In the genomic region with DNA sequence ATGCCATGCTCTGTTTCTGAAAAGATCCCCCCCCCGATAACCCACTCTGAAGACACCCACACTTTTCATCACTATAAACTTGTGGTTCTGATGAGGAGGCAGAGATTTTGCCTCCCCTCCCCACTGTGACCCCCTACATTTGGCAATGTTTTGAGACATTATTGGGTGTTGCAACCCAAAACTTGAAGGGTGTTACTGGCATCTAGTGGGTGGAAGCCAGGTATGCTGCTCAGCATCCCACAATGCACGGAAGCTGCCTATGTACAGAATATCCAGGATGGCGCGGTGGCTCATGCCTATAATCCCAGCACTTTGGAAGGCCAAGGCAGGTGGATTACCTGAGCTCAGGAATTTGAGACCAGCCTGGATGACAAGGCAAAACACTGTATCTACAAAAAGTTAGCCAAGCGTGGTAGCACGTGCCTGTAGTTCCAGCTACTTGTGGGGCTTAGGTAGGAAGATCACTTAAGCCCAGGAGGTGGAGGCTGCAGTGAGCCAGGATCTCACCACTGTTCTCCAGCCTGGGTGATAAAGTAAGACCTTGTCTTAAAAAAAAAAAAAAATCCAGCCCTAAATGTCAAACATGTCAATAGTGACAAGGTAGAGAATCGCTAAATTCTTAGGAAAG, we compare ENCODE assay signal across 1 cellular context.
TF ChIP-seq lines count a peak whose summit lies in the region.

No MANE protein-coding gene starts in this region.

TF ChIP-seq in GM23338, 12 proteins besides CTCF, POLR2A, EP300 and RAD21 (continued from another document):
- TF ChIP-seq, protein P1, sequence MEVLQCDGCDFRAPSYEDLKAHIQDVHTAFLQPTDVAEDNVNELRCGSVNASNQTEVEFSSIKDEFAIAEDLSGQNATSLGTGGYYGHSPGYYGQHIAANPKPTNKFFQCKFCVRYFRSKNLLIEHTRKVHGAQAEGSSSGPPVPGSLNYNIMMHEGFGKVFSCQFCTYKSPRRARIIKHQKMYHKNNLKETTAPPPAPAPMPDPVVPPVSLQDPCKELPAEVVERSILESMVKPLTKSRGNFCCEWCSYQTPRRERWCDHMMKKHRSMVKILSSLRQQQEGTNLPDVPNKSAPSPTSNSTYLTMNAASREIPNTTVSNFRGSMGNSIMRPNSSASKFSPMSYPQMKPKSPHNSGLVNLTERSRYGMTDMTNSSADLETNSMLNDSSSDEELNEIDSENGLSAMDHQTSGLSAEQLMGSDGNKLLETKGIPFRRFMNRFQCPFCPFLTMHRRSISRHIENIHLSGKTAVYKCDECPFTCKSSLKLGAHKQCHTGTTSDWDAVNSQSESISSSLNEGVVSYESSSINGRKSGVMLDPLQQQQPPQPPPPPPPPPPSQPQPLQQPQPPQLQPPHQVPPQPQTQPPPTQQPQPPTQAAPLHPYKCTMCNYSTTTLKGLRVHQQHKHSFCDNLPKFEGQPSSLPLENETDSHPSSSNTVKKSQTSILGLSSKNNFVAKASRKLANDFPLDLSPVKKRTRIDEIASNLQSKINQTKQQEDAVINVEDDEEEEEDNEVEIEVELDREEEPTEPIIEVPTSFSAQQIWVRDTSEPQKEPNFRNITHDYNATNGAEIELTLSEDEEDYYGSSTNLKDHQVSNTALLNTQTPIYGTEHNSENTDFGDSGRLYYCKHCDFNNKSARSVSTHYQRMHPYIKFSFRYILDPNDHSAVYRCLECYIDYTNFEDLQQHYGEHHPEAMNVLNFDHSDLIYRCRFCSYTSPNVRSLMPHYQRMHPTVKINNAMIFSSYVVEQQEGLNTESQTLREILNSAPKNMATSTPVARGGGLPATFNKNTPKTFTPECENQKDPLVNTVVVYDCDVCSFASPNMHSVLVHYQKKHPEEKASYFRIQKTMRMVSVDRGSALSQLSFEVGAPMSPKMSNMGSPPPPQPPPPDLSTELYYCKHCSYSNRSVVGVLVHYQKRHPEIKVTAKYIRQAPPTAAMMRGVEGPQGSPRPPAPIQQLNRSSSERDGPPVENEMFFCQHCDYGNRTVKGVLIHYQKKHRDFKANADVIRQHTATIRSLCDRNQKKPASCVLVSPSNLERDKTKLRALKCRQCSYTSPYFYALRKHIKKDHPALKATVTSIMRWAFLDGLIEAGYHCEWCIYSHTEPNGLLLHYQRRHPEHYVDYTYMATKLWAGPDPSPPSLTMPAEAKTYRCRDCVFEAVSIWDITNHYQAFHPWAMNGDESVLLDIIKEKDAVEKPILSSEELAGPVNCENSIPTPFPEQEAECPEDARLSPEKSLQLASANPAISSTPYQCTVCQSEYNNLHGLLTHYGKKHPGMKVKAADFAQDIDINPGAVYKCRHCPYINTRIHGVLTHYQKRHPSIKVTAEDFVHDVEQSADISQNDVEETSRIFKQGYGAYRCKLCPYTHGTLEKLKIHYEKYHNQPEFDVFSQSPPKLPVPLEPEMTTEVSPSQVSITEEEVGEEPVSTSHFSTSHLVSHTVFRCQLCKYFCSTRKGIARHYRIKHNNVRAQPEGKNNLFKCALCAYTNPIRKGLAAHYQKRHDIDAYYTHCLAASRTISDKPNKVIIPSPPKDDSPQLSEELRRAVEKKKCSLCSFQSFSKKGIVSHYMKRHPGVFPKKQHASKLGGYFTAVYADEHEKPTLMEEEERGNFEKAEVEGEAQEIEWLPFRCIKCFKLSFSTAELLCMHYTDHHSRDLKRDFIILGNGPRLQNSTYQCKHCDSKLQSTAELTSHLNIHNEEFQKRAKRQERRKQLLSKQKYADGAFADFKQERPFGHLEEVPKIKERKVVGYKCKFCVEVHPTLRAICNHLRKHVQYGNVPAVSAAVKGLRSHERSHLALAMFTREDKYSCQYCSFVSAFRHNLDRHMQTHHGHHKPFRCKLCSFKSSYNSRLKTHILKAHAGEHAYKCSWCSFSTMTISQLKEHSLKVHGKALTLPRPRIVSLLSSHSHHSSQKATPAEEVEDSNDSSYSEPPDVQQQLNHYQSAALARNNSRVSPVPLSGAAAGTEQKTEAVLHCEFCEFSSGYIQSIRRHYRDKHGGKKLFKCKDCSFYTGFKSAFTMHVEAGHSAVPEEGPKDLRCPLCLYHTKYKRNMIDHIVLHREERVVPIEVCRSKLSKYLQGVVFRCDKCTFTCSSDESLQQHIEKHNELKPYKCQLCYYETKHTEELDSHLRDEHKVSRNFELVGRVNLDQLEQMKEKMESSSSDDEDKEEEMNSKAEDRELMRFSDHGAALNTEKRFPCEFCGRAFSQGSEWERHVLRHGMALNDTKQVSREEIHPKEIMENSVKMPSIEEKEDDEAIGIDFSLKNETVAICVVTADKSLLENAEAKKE (CRISPR knock-in tag; IDR thresholded peaks at IDR 0.05) = no peak
- TF ChIP-seq EZH2phosphoT487 (IDR thresholded peaks at IDR 0.05; ENCODE audit: unreplicated experiment) (no peak), EZH2 (IDR thresholded peaks at IDR 0.05; ENCODE audit: low read depth, unreplicated experiment) (no peak)
